Comparison of ENCODE assay signal across 8 cellular contexts in the genomic region with DNA sequence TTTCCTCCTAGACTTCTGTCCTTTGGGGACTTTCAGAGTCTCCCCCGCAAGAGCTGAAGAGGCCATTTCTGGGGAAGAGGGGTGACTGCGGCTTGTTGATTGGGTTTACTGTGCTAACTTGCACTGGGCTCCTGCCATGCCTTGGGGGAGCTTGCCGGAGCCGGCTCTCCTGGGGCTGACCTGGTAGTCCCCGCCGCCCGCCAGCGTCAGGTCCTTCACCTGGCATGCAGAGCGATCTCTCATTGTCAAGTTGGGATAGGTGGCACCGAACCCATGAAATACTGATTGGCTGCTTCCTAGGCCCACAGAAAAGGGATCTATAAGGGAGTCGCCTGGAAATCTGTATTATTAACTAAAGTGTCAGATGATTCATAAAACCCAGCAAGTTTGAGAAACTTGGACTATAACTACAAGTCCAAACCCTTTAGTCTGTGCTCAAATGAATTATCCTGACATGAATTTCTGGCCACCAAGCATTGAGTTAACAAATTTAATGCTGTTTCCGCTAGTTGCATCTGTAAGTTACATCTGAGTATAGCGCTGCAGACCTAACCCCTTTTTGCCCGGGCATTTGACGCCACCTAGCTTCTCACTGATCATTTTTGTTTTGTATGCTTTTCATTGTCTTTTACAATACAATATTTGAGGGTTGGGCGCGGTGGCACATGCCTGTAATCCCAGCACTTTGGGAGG. TPM values are rescaled to one million over a fixed set of nuclear protein-coding genes. Genes with fewer than 3 reads are reported as not detected.
DNase-seq lines count a peak whose midpoint lies in the region; ATAC-seq lines count a peak whose summit lies in the region.

No MANE protein-coding gene starts in this region.

- ATAC-seq in GM18867 (IDR thresholded peaks at IDR 0.05; ENCODE audit: unreplicated experiment) (peak; percentile 26), HG03108 (IDR thresholded peaks at IDR 0.05; ENCODE audit: unreplicated experiment) (peak; percentile 17)

- H3K4me1 ChIP-seq in endocrine pancreas (ENCODE audit: control insufficient read depth, insufficient read depth, low read length) = no peaks in the 10 kb centered on the region
- H3K4me1 ChIP-seq in mucosa of rectum (ENCODE audit: control insufficient read depth in 2 of 2, insufficient read depth in 2 of 2, low read length in 2 of 2) = peaks cover 21 to 22% of the 10 kb centered on the region in 2 donors

- peak overlapping the region; percentile 13 for H3K9ac ChIP-seq in endocrine pancreas (ENCODE audit: control insufficient read depth, insufficient read depth, low read length)
- peak overlapping the region; percentile 94 to 99 for H3K9ac ChIP-seq in mucosa of rectum (ENCODE audit: low read depth in 1 of 2, low read length in 2 of 2)

- peak; percentile 70 for DNase-seq in ACHN
- DNase-seq in NCI-H345 (lab: John Stamatoyannopoulos, UW) = peak; percentile 61
- DNase-seq in activated CD4-positive, alpha-beta T cell treated with anti-CD3 and anti-CD28 coated beads, Interleukin-2, amount 50 U/mL, for 1 hour = peak; percentile 52

- H3K36me3 ChIP-seq in endocrine pancreas (ENCODE audit: control insufficient read depth, insufficient read depth, low read length) = no peaks in the 10 kb centered on the region
- H3K36me3 ChIP-seq in mucosa of rectum (ENCODE audit: control insufficient read depth in 2 of 2, insufficient read depth in 2 of 2, low read length in 2 of 2) = peaks cover 0 to 5% of the 10 kb centered on the region in 2 donors

- H3K27ac ChIP-seq in mucosa of rectum (ENCODE audit: low read depth in 2 of 2, low read length in 2 of 2) = peak overlapping the region; percentile 96 to 99
- peak overlapping the region; percentile 93 for H3K27ac ChIP-seq in temporal lobe (ENCODE audit: low read depth, low read length)

- in situ Hi-C loops in ACHN (cut with HindIII; ENCODE audit: low pct_ligation_motif_present, low pct_unique_long_range_greater_than_20kb, low sequenced_read_pairs) = no loop called here

- H3K27me3 ChIP-seq in endocrine pancreas (ENCODE audit: control insufficient read depth, insufficient read depth, low read length) (no peaks in the 10 kb centered on the region), mucosa of rectum (ENCODE audit: control insufficient read depth in 2 of 2, insufficient read depth in 2 of 2, low read length in 2 of 2) (no peaks in the 10 kb centered on the region)

- H3K4me3 ChIP-seq in endocrine pancreas (ENCODE audit: control insufficient read depth, insufficient read depth, low read length) = peak overlapping the region; percentile 39
- peak overlapping the region; percentile 95 to 97 for H3K4me3 ChIP-seq in mucosa of rectum (ENCODE audit: low read length in 2 of 2)

- H3K9me3 ChIP-seq in endocrine pancreas (ENCODE audit: control insufficient read depth, low read length) (no peaks in the 10 kb centered on the region), mucosa of rectum (ENCODE audit: control insufficient read depth in 2 of 2, low read length in 2 of 2) (no peaks in the 10 kb centered on the region)

RNA-seq across cellular contexts. Expression of gene IMP3, which starts 0.6 kb away (rescaled TPM):
- 27.3 TPM for total RNA-seq in temporal lobe

RNA-seq across cellular contexts. Expression of gene SNX33, which starts 7.1 kb away (rescaled TPM):
- total RNA-seq in temporal lobe = 1.7 TPM

RNA-seq across cellular contexts. Expression of gene SNUPN, which starts 15.1 kb away (rescaled TPM):
- 19.7 TPM for total RNA-seq in temporal lobe

Comparison
In these comparisons a context has a peak if more than half of its experiments do, and no peak if none do; other contexts are left out.
1. Peak in every context shown above with its lines: DNase-seq, ATAC-seq, H3K4me3 ChIP-seq and H3K27ac ChIP-seq.